Comparison of ENCODE assay signal across 10 cellular contexts in the genomic region with DNA sequence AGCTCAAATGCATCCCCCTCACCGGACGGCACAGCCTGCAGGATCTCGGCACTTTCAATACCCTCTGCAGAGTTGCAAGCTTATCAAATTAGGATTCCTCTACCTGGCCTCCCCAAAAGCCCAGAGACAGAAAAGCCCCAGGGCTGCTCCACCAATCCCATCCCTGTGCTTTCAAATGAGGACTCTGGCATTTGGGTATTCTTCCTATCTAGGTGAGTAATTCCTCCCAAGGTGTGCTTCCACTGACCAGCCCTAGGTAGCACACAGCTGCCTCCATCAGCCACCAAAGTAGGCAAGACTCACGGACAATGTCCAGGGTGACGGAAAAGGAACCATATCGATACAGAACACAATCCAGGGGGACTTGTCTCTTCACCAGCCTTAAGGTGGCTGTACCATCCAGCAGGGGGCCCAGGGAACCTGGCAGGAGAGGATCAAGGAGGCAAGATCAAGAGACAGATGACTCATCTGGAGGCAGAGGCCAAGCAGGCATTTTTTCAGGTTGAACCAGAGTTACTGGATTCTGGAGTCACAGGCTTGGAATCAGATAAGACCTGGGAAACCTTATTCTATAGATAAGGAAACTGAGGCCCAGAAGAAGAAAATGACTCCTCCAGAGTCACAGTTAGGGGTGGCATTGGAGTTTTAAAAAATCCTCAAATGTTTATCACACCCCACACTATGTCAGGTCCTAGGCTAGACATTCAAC. TPM values are rescaled to one million over a fixed set of nuclear protein-coding genes. Genes with fewer than 3 reads are reported as not detected.
A peak's percentile ranks its signal among the peaks of the same experiment; 100 is the strongest.
DNase-seq lines count a peak whose midpoint lies in the region; ATAC-seq, FAIRE-seq and TF ChIP-seq lines count a peak whose summit lies in the region.
"Had no signal": no experiment of that assay in that cellular context is flagged by ENCODE, and none has a peak within 500 bp of the region (broad histone marks: within the 10 kb centered on the region; RNA-seq: fewer than 3 reads in every experiment).

No MANE protein-coding gene starts in this region.

- no peak for TF ChIP-seq EP300 in HepG2 (IDR thresholded peaks at IDR 0.05; ENCODE audit: low read depth in 2 of 2, low read length in 2 of 2)
- TF ChIP-seq EP300 in HepG2 (CRISPR knock-in tag; IDR thresholded peaks at IDR 0.05; ENCODE audit: borderline replicate concordance), result no peak
- TF ChIP-seq EP300 in tibial nerve (IDR thresholded peaks at IDR 0.05), result no peak

- H3K4me2 ChIP-seq in OCI-LY7 (ENCODE audit: low read length), result no peak overlapping the region
- H3K4me2 ChIP-seq in HepG2 (ENCODE audit: low read depth, low read length), result no peak overlapping the region

- peaks cover 27% of the 10 kb centered on the region for H3K4me1 Mint-ChIP-seq in activated naive CD4-positive, alpha-beta T cell treated with anti-CD3 and anti-CD28 coated beads, Interleukin-2, amount 50 U/mL, for 24 hours

- H3K4me1 ChIP-seq in OCI-LY7 (ENCODE audit: insufficient read depth, low read length, poor library complexity, severe bottlenecking), result no peaks in the 10 kb centered on the region
- H3K4me1 ChIP-seq in HepG2 (ENCODE audit: insufficient read depth, low read length), result peaks cover 12% of the 10 kb centered on the region
- no peaks in the 10 kb centered on the region for H3K4me1 ChIP-seq in tibial nerve
- H3K4me1 ChIP-seq in tibial artery, result peaks cover 0 to 7% (median 0%) of the 10 kb centered on the region in 4 donors

- no peak overlapping the region for H3K9ac ChIP-seq in HepG2 (ENCODE audit: insufficient read depth, low read depth, low read length)

- DNase-seq in GM12865 (ENCODE audit: low read depth) (peak; percentile 44), OCI-LY7 (ENCODE audit: low spot score) (peak; percentile 45), HepG2 (ENCODE audit: low spot score) (peak; percentile 48), tibial nerve (ENCODE audit: low spot score in 2 of 2) (no peak), NCI-H2029 (lab: John Stamatoyannopoulos, UW) (no peak), tibial artery (no peak), Right ventricle myocardium inferior (ENCODE audit: missing footprints) (no peak)

- H3K9me2 ChIP-seq in OCI-LY7 (ENCODE audit: insufficient read depth, low read length), result no peaks in the 10 kb centered on the region

- no peak overlapping the region for H2AFZ ChIP-seq in OCI-LY7 (ENCODE audit: low read length)
- H2AFZ ChIP-seq in HepG2 (ENCODE audit: low read length), result no peak overlapping the region

- H3K4me3 ChIP-seq in GM12865 (ENCODE audit: low read depth, low read length) (no peak overlapping the region), OCI-LY7 (ENCODE audit: low read depth, low read length, poor library complexity, severe bottlenecking) (no peak overlapping the region), HepG2 (replicated peaks in 1 of 3; ENCODE audit: insufficient read depth in 1 of 3, low read depth in 2 of 3, low read length in 3 of 3) (no peak overlapping the region), tibial nerve (no peak overlapping the region), tibial artery (no peak overlapping the region)
- H3K4me3 ChIP-seq: SK-N-MC had no signal

- TF ChIP-seq RAD21 in HepG2 (CRISPR knock-in tag; IDR thresholded peaks at IDR 0.05), result no peak

- POLR2A ChIA-PET in OCI-LY7 (lab: Charles Lee) (interaction anchor here (0.6 to 1.3 kb wide), 5 partner anchors 8 to 269 kb away, joined by 3 to 7 read pairs (median 5); a partner anchor contains a TSS), HepG2 (lab: Yijun Ruan, JAX) (interaction anchor here (4.9 kb wide), 1 partner anchor 18 kb away, joined by 23 read pairs; a partner anchor contains a TSS)

- BruUV-seq in OCI-LY7 (replicated peaks; lab: Mats Ljungman, UMichigan) (no TSS peak), HepG2 (replicated peaks; lab: Mats Ljungman, UMichigan) (no TSS peak)

- H3K27ac Mint-ChIP-seq in activated naive CD4-positive, alpha-beta T cell treated with anti-CD3 and anti-CD28 coated beads, Interleukin-2, amount 50 U/mL, for 24 hours, result peak overlapping the region; percentile 20
- H3K27ac Mint-ChIP-seq: natural killer cell treated with Interleukin-12 subunit alpha and Interleukin-12 subunit beta and Interleukin-15 and Interleukin-18, amount 100 ng/mL, for 72 hours had no signal

- H3K79me2 ChIP-seq in OCI-LY7 (ENCODE audit: insufficient read depth, low read depth, low read length) (no peaks in the 10 kb centered on the region), HepG2 (ENCODE audit: insufficient read depth, low read length) (no peaks in the 10 kb centered on the region)

- FAIRE-seq in HepG2 (lab: Jason Lieb, UNC), result no peak

- peak; percentile 39 for TF ChIP-seq CTCF in GM12865 (IDR thresholded peaks at IDR 0.05; ENCODE audit: insufficient read depth, low read depth, low read length, missing control alignments)
- peak; percentile 70 for TF ChIP-seq CTCF in OCI-LY7 (conservative IDR thresholded peaks at IDR 0.05; ENCODE audit: low read length)
- TF ChIP-seq CTCF in HepG2 (CRISPR knock-in tag; IDR thresholded peaks at IDR 0.05), result peak; percentile 44; the same call in 1 of the 2 replicates
- TF ChIP-seq CTCF in tibial nerve (IDR thresholded peaks at IDR 0.05), result peak in 1 of 5 experiments; percentile 13
- TF ChIP-seq CTCF in tibial artery (IDR thresholded peaks at IDR 0.05), result no peak

- H3K27ac ChIP-seq in OCI-LY7 (ENCODE audit: low read depth, low read length, poor library complexity, severe bottlenecking) (no peak overlapping the region), HepG2 (ENCODE audit: extremely low read length, insufficient read depth, low read length) (no peak overlapping the region), tibial nerve (no peak overlapping the region), tibial artery (no peak overlapping the region)
- H3K27ac ChIP-seq: SK-N-MC had no signal

- CTCF ChIA-PET in OCI-LY7 (lab: Charles Lee; ENCODE audit: unreplicated experiment) (interaction anchor here (0.5 kb wide), 1 partner anchor 1767 kb away, joined by 3 read pairs; no protein-coding TSS in a partner anchor), HepG2 (lab: Yijun Ruan, JAX; ENCODE audit: low intra/inter-chr PET ratio, low total read pairs) (interaction anchor here (0.7 to 1.5 kb wide), 4 partner anchors 18 to 86 kb away, joined by 3 to 6 read pairs (median 4); a partner anchor contains a TSS)

- H3K27me3 ChIP-seq in HepG2 (ENCODE audit: control insufficient read depth in 1 of 2, insufficient read depth in 2 of 2, low read length in 2 of 2), result no peaks in the 10 kb centered on the region
- H3K27me3 ChIP-seq in tibial nerve, result no peaks in the 10 kb centered on the region
- no peaks in the 10 kb centered on the region for H3K27me3 ChIP-seq in tibial artery

- no peaks in the 10 kb centered on the region for H3K27me3 Mint-ChIP-seq in activated naive CD4-positive, alpha-beta T cell treated with anti-CD3 and anti-CD28 coated beads, Interleukin-2, amount 50 U/mL, for 24 hours
- H3K27me3 Mint-ChIP-seq: natural killer cell treated with Interleukin-12 subunit alpha and Interleukin-12 subunit beta and Interleukin-15 and Interleukin-18, amount 100 ng/mL, for 72 hours had no signal

- intact Hi-C loops in OCI-LY7 (cut with micrococcal nuclease; ENCODE audit: unreplicated experiment), result no loop called here
- intact Hi-C loops in HepG2 (cut with micrococcal nuclease; ENCODE audit: unreplicated experiment), result no loop called here
- intact Hi-C loops in tibial artery (cut with DNase I; ENCODE audit: low total_unique reads), result no loop called here
- intact Hi-C loops in Right ventricle myocardium inferior (cut with DNase I), result no loop called here

- 78% methylated on average over 5 of the region's 6 CpGs for WGBS in HepG2 (ENCODE audit: low lambda C conversion rate)
- 82 to 89% methylated on average over 6 of the region's 6 CpGs for WGBS in tibial nerve, 2 donors

- peaks cover 43% of the 10 kb centered on the region for H3K36me3 ChIP-seq in OCI-LY7 (ENCODE audit: insufficient read depth, low read length)
- H3K36me3 ChIP-seq in HepG2 (replicated peaks in 1 of 2; ENCODE audit: control insufficient read depth in 1 of 2, insufficient read depth in 2 of 2, low read length in 2 of 2), result no peaks in the 10 kb centered on the region
- H3K36me3 ChIP-seq in tibial nerve, result peaks cover 0 to 43% (median 10%) of the 10 kb centered on the region in 3 donors
- peaks cover 0 to 29% (median 23%) of the 10 kb centered on the region in 3 donors for H3K36me3 ChIP-seq in tibial artery

- H4K20me1 ChIP-seq in OCI-LY7 (ENCODE audit: insufficient read depth, low read length), result no peaks in the 10 kb centered on the region
- H4K20me1 ChIP-seq in HepG2 (ENCODE audit: insufficient read depth, low read length), result no peaks in the 10 kb centered on the region

- no peak overlapping the region for H3K4me3 Mint-ChIP-seq in activated naive CD4-positive, alpha-beta T cell treated with anti-CD3 and anti-CD28 coated beads, Interleukin-2, amount 50 U/mL, for 24 hours
- H3K4me3 Mint-ChIP-seq: natural killer cell treated with Interleukin-12 subunit alpha and Interleukin-12 subunit beta and Interleukin-15 and Interleukin-18, amount 100 ng/mL, for 72 hours had no signal

- no peaks in the 10 kb centered on the region for H3K9me3 Mint-ChIP-seq in activated naive CD4-positive, alpha-beta T cell treated with anti-CD3 and anti-CD28 coated beads, Interleukin-2, amount 50 U/mL, for 24 hours
- H3K9me3 Mint-ChIP-seq: natural killer cell treated with Interleukin-12 subunit alpha and Interleukin-12 subunit beta and Interleukin-15 and Interleukin-18, amount 100 ng/mL, for 72 hours had no signal

- peaks cover 6% of the 10 kb centered on the region for H3K36me3 Mint-ChIP-seq in activated naive CD4-positive, alpha-beta T cell treated with anti-CD3 and anti-CD28 coated beads, Interleukin-2, amount 50 U/mL, for 24 hours

- no peaks in the 10 kb centered on the region for H3K9me3 ChIP-seq in OCI-LY7 (ENCODE audit: low read length)
- H3K9me3 ChIP-seq in HepG2 (ENCODE audit: low read length), result no peaks in the 10 kb centered on the region
- no peaks in the 10 kb centered on the region for H3K9me3 ChIP-seq in tibial nerve
- H3K9me3 ChIP-seq in tibial artery, result no peaks in the 10 kb centered on the region

- ATAC-seq in HepG2, result peak; percentile 78
- no peak for ATAC-seq in Right ventricle myocardium inferior

- in situ Hi-C loops in HepG2 (cut with HindIII; ENCODE audit: extremely low pct_ligation_motif_present, low pct_unique_long_range_greater_than_20kb), result no loop called here

- no peak for TF ChIP-seq POLR2A in HepG2 (IDR thresholded peaks at IDR 0.05; ENCODE audit: insufficient read depth in 1 of 2, low read depth in 2 of 2, low read length in 2 of 2)
- no peak for TF ChIP-seq POLR2A in tibial nerve (IDR thresholded peaks at IDR 0.05)

RNA-seq across cellular contexts. Expression of a gene that starts 9.9 kb away (rescaled TPM):
- 0.49 and 1.4 TPM in 2 replicates for total RNA-seq in OCI-LY7 (2014; rRNA removed; shearing (Covaris generic))
- 2.4 and 3.0 TPM in 2 replicates for total RNA-seq in OCI-LY7 (2022)
- total RNA-seq in HepG2 (2016; rRNA removed; fragmentation: Illumina TruSeq; extraction: Trizol), result 0.35 and 0.49 TPM in 2 replicates
- 0.18 and 0.20 TPM in 2 replicates for total RNA-seq in HepG2 (2016; cell fraction: cytosol; rRNA removed; fragmentation: Illumina TruSeq; extraction: Trizol; ENCODE audit: low read depth)
- 0.59 and 0.76 TPM in 2 replicates for total RNA-seq in HepG2 (2016; cell fraction: insoluble cytoplasmic fraction; rRNA removed; fragmentation: Illumina TruSeq; extraction: Trizol)
- total RNA-seq in HepG2 (2016; cell fraction: membrane; rRNA removed; fragmentation: Illumina TruSeq; extraction: Trizol), result 0.22 and 0.55 TPM in 2 replicates
- 0.71 and 0.91 TPM in 2 replicates for total RNA-seq in HepG2 (2016; cell fraction: nucleus; rRNA removed; fragmentation: Illumina TruSeq; extraction: Trizol)
- polyA plus RNA-seq in HepG2 (2011; rRNA removed), result 3.3 and 3.4 TPM in 2 replicates
- 1.9 and 3.0 TPM in 2 replicates for polyA plus RNA-seq in HepG2 (2011; cell fraction: cytosol; rRNA removed)
- 4.7 and 4.8 TPM in 2 replicates for polyA plus RNA-seq in HepG2 (2011; cell fraction: nucleus; rRNA removed)
- 1.3 and 1.5 TPM in 2 replicates for polyA plus RNA-seq in HepG2 (2012)
- polyA plus RNA-seq in HepG2 (2016; cell fraction: cytosol; fragmentation: Illumina TruSeq; extraction: Trizol; ENCODE audit: low read depth), result 0.27 TPM in 1 of 2 replicates, not detected in the other
- 0.81 TPM in 1 of 2 replicates, not detected in the other for polyA plus RNA-seq in HepG2 (2016; cell fraction: insoluble cytoplasmic fraction; fragmentation: Illumina TruSeq; extraction: Trizol; ENCODE audit: low read depth)
- polyA plus RNA-seq in HepG2 (2016; cell fraction: membrane; fragmentation: Illumina TruSeq; extraction: Trizol; ENCODE audit: low read depth), result 0.14 and 0.40 TPM in 2 replicates
- 1.4 TPM in 2 replicates for polyA plus RNA-seq in HepG2 (2016; cell fraction: nucleus; fragmentation: Illumina TruSeq; extraction: Trizol; ENCODE audit: insufficient read depth, low read depth)
- polyA minus RNA-seq in HepG2 (2011; rRNA and poly(A)+ RNA removed; ENCODE audit: low replicate concordance), result 1.8 and 3.6 TPM in 2 replicates
- polyA minus RNA-seq in HepG2 (2011; cell fraction: cytosol; rRNA and poly(A)+ RNA removed), result 0.62 TPM in 1 of 2 replicates, not detected in the other
- 1.2 and 2.9 TPM in 2 replicates for polyA minus RNA-seq in HepG2 (2011; cell fraction: nucleus; rRNA and poly(A)+ RNA removed)
- 1 to 10 TPM in 1 of 4 donors, under 1 TPM in 1, not detected in 2; 0.87 to 1.6 TPM for total RNA-seq in tibial nerve
- total RNA-seq in Right ventricle myocardium inferior, result not detected

RNA-seq across cellular contexts. Expression of a gene that starts 10.7 kb away (rescaled TPM):
- total RNA-seq in OCI-LY7 (2014; rRNA removed; shearing (Covaris generic)), result 57.8 and 68.1 TPM in 2 replicates
- total RNA-seq in OCI-LY7 (2022) (80.9 and 81.4 TPM in 2 replicates), HepG2 (2016; rRNA removed; fragmentation: Illumina TruSeq; extraction: Trizol) (47.5 and 52.0 TPM in 2 replicates), tibial nerve (10 to 100 TPM; 10.3 to 22.2 (median 13.8) TPM), Right ventricle myocardium inferior (11.6 TPM)
- 8.1 TPM in 2 replicates for total RNA-seq in HepG2 (2016; cell fraction: cytosol; rRNA removed; fragmentation: Illumina TruSeq; extraction: Trizol; ENCODE audit: low read depth)
- total RNA-seq in HepG2 (2016; cell fraction: insoluble cytoplasmic fraction; rRNA removed; fragmentation: Illumina TruSeq; extraction: Trizol), result 46.4 and 50.0 TPM in 2 replicates
- total RNA-seq in HepG2 (2016; cell fraction: membrane; rRNA removed; fragmentation: Illumina TruSeq; extraction: Trizol), result 17.5 and 18.3 TPM in 2 replicates
- 26.0 and 34.2 TPM in 2 replicates for total RNA-seq in HepG2 (2016; cell fraction: nucleus; rRNA removed; fragmentation: Illumina TruSeq; extraction: Trizol)
- 42.0 and 52.6 TPM in 2 replicates for polyA plus RNA-seq in HepG2 (2011; rRNA removed)
- polyA plus RNA-seq in HepG2 (2011; cell fraction: cytosol; rRNA removed), result 16.9 and 23.3 TPM in 2 replicates
- polyA plus RNA-seq in HepG2 (2011; cell fraction: nucleus; rRNA removed), result 32.7 and 37.9 TPM in 2 replicates
- polyA plus RNA-seq in HepG2 (2012), result 19.5 and 20.6 TPM in 2 replicates
- 3.1 and 3.6 TPM in 2 replicates for polyA plus RNA-seq in HepG2 (2016; cell fraction: cytosol; fragmentation: Illumina TruSeq; extraction: Trizol; ENCODE audit: low read depth)
- 60.6 and 64.8 TPM in 2 replicates for polyA plus RNA-seq in HepG2 (2016; cell fraction: insoluble cytoplasmic fraction; fragmentation: Illumina TruSeq; extraction: Trizol; ENCODE audit: low read depth)
- polyA plus RNA-seq in HepG2 (2016; cell fraction: membrane; fragmentation: Illumina TruSeq; extraction: Trizol; ENCODE audit: low read depth), result 8.3 and 9.6 TPM in 2 replicates
- 51.4 and 59.6 TPM in 2 replicates for polyA plus RNA-seq in HepG2 (2016; cell fraction: nucleus; fragmentation: Illumina TruSeq; extraction: Trizol; ENCODE audit: insufficient read depth, low read depth)
- 50.1 and 366 TPM in 2 replicates for polyA minus RNA-seq in HepG2 (2011; rRNA and poly(A)+ RNA removed; ENCODE audit: low replicate concordance)
- polyA minus RNA-seq in HepG2 (2011; cell fraction: cytosol; rRNA and poly(A)+ RNA removed), result 18.1 and 20.2 TPM in 2 replicates
- 11.6 and 12.1 TPM in 2 replicates for polyA minus RNA-seq in HepG2 (2011; cell fraction: nucleus; rRNA and poly(A)+ RNA removed)

RNA-seq across cellular contexts. Expression of a gene that starts 17.9 kb away (rescaled TPM):
- 21.6 and 21.8 TPM in 2 replicates for total RNA-seq in OCI-LY7 (2014; rRNA removed; shearing (Covaris generic))
- total RNA-seq in OCI-LY7 (2022) (47.2 and 50.5 TPM in 2 replicates), HepG2 (2016; rRNA removed; fragmentation: Illumina TruSeq; extraction: Trizol) (26.0 and 33.1 TPM in 2 replicates), tibial nerve (100 to 1,000 TPM in 1 of 4 donors, 10 to 100 TPM in 3; 71.7 to 111 (median 83.0) TPM), Right ventricle myocardium inferior (113 TPM)
- 8.6 and 11.8 TPM in 2 replicates for total RNA-seq in HepG2 (2016; cell fraction: cytosol; rRNA removed; fragmentation: Illumina TruSeq; extraction: Trizol; ENCODE audit: low read depth)
- 24.6 and 33.6 TPM in 2 replicates for total RNA-seq in HepG2 (2016; cell fraction: insoluble cytoplasmic fraction; rRNA removed; fragmentation: Illumina TruSeq; extraction: Trizol)
- total RNA-seq in HepG2 (2016; cell fraction: membrane; rRNA removed; fragmentation: Illumina TruSeq; extraction: Trizol), result 22.2 and 23.2 TPM in 2 replicates
- 22.8 and 23.5 TPM in 2 replicates for total RNA-seq in HepG2 (2016; cell fraction: nucleus; rRNA removed; fragmentation: Illumina TruSeq; extraction: Trizol)
- 68.3 and 70.4 TPM in 2 replicates for polyA plus RNA-seq in HepG2 (2011; rRNA removed)
- 43.7 and 67.1 TPM in 2 replicates for polyA plus RNA-seq in HepG2 (2011; cell fraction: cytosol; rRNA removed)
- 32.6 and 46.3 TPM in 2 replicates for polyA plus RNA-seq in HepG2 (2011; cell fraction: nucleus; rRNA removed)
- polyA plus RNA-seq in HepG2 (2012), result 39.1 and 42.4 TPM in 2 replicates
- polyA plus RNA-seq in HepG2 (2016; cell fraction: cytosol; fragmentation: Illumina TruSeq; extraction: Trizol; ENCODE audit: low read depth), result 5.6 and 5.9 TPM in 2 replicates
- 45.3 and 46.9 TPM in 2 replicates for polyA plus RNA-seq in HepG2 (2016; cell fraction: insoluble cytoplasmic fraction; fragmentation: Illumina TruSeq; extraction: Trizol; ENCODE audit: low read depth)
- polyA plus RNA-seq in HepG2 (2016; cell fraction: membrane; fragmentation: Illumina TruSeq; extraction: Trizol; ENCODE audit: low read depth), result 22.1 and 22.3 TPM in 2 replicates
- 45.7 and 46.4 TPM in 2 replicates for polyA plus RNA-seq in HepG2 (2016; cell fraction: nucleus; fragmentation: Illumina TruSeq; extraction: Trizol; ENCODE audit: insufficient read depth, low read depth)
- 52.5 and 108 TPM in 2 replicates for polyA minus RNA-seq in HepG2 (2011; rRNA and poly(A)+ RNA removed; ENCODE audit: low replicate concordance)
- 28.2 and 48.5 TPM in 2 replicates for polyA minus RNA-seq in HepG2 (2011; cell fraction: cytosol; rRNA and poly(A)+ RNA removed)
- 32.7 and 43.8 TPM in 2 replicates for polyA minus RNA-seq in HepG2 (2011; cell fraction: nucleus; rRNA and poly(A)+ RNA removed)

RNA-seq across cellular contexts. Expression of a gene that starts 25.0 kb away (rescaled TPM):
- 106 and 144 TPM in 2 replicates for total RNA-seq in OCI-LY7 (2014; rRNA removed; shearing (Covaris generic))
- total RNA-seq in OCI-LY7 (2022), result 170 and 216 TPM in 2 replicates
- 2.4 and 2.7 TPM in 2 replicates for total RNA-seq in HepG2 (2016; rRNA removed; fragmentation: Illumina TruSeq; extraction: Trizol)
- total RNA-seq in HepG2 (2016; cell fraction: cytosol; rRNA removed; fragmentation: Illumina TruSeq; extraction: Trizol; ENCODE audit: low read depth), result 1.1 and 1.9 TPM in 2 replicates
- total RNA-seq in HepG2 (2016; cell fraction: insoluble cytoplasmic fraction; rRNA removed; fragmentation: Illumina TruSeq; extraction: Trizol), result 2.7 and 2.9 TPM in 2 replicates
- total RNA-seq in HepG2 (2016; cell fraction: membrane; rRNA removed; fragmentation: Illumina TruSeq; extraction: Trizol), result 1.3 and 2.1 TPM in 2 replicates
- total RNA-seq in HepG2 (2016; cell fraction: nucleus; rRNA removed; fragmentation: Illumina TruSeq; extraction: Trizol), result 3.6 and 4.1 TPM in 2 replicates
- 5.4 and 7.6 TPM in 2 replicates for polyA plus RNA-seq in HepG2 (2011; rRNA removed)
- polyA plus RNA-seq in HepG2 (2011; cell fraction: cytosol; rRNA removed), result 4.6 and 23.7 TPM in 2 replicates
- 43.0 and 71.3 TPM in 2 replicates for polyA plus RNA-seq in HepG2 (2011; cell fraction: nucleus; rRNA removed)
- 8.8 and 12.1 TPM in 2 replicates for polyA plus RNA-seq in HepG2 (2012)
- 0.36 and 0.54 TPM in 2 replicates for polyA plus RNA-seq in HepG2 (2016; cell fraction: cytosol; fragmentation: Illumina TruSeq; extraction: Trizol; ENCODE audit: low read depth)
- polyA plus RNA-seq in HepG2 (2016; cell fraction: insoluble cytoplasmic fraction; fragmentation: Illumina TruSeq; extraction: Trizol; ENCODE audit: low read depth), result 3.2 and 5.2 TPM in 2 replicates
- polyA plus RNA-seq in HepG2 (2016; cell fraction: membrane; fragmentation: Illumina TruSeq; extraction: Trizol; ENCODE audit: low read depth), result 0.80 and 1.6 TPM in 2 replicates
- polyA plus RNA-seq in HepG2 (2016; cell fraction: nucleus; fragmentation: Illumina TruSeq; extraction: Trizol; ENCODE audit: insufficient read depth, low read depth), result 6.1 and 11.3 TPM in 2 replicates
- polyA minus RNA-seq in HepG2 (2011; rRNA and poly(A)+ RNA removed; ENCODE audit: low replicate concordance), result 6.8 and 8.5 TPM in 2 replicates
- polyA minus RNA-seq in HepG2 (2011; cell fraction: cytosol; rRNA and poly(A)+ RNA removed), result 3.0 and 5.1 TPM in 2 replicates
- 14.8 and 18.0 TPM in 2 replicates for polyA minus RNA-seq in HepG2 (2011; cell fraction: nucleus; rRNA and poly(A)+ RNA removed)
- 100 to 1,000 TPM in 1 of 4 donors, 10 to 100 TPM in 3; 24.9 to 544 (median 34.3) TPM for total RNA-seq in tibial nerve
- 8.1 TPM for total RNA-seq in Right ventricle myocardium inferior

RNA-seq across cellular contexts. Expression of a gene that starts 28.3 kb away (rescaled TPM):
- total RNA-seq in OCI-LY7 (2014; rRNA removed; shearing (Covaris generic)), result 88.5 and 97.2 TPM in 2 replicates
- total RNA-seq in OCI-LY7 (2022), result 82.7 and 88.5 TPM in 2 replicates
- total RNA-seq in HepG2 (2016; rRNA removed; fragmentation: Illumina TruSeq; extraction: Trizol), result 51.8 and 57.9 TPM in 2 replicates
- total RNA-seq in HepG2 (2016; cell fraction: cytosol; rRNA removed; fragmentation: Illumina TruSeq; extraction: Trizol; ENCODE audit: low read depth), result 37.7 and 39.0 TPM in 2 replicates
- total RNA-seq in HepG2 (2016; cell fraction: insoluble cytoplasmic fraction; rRNA removed; fragmentation: Illumina TruSeq; extraction: Trizol), result 54.4 and 54.6 TPM in 2 replicates
- 48.6 and 50.1 TPM in 2 replicates for total RNA-seq in HepG2 (2016; cell fraction: membrane; rRNA removed; fragmentation: Illumina TruSeq; extraction: Trizol)
- 23.2 and 28.5 TPM in 2 replicates for total RNA-seq in HepG2 (2016; cell fraction: nucleus; rRNA removed; fragmentation: Illumina TruSeq; extraction: Trizol)
- 40.7 and 44.0 TPM in 2 replicates for polyA plus RNA-seq in HepG2 (2011; rRNA removed)
- polyA plus RNA-seq in HepG2 (2011; cell fraction: cytosol; rRNA removed), result 44.1 and 48.8 TPM in 2 replicates
- 12.7 and 14.0 TPM in 2 replicates for polyA plus RNA-seq in HepG2 (2011; cell fraction: nucleus; rRNA removed)
- polyA plus RNA-seq in HepG2 (2012), result 24.5 and 31.8 TPM in 2 replicates
- 49.2 and 58.9 TPM in 2 replicates for polyA plus RNA-seq in HepG2 (2016; cell fraction: cytosol; fragmentation: Illumina TruSeq; extraction: Trizol; ENCODE audit: low read depth)
- polyA plus RNA-seq in HepG2 (2016; cell fraction: insoluble cytoplasmic fraction; fragmentation: Illumina TruSeq; extraction: Trizol; ENCODE audit: low read depth), result 68.4 and 73.8 TPM in 2 replicates
- polyA plus RNA-seq in HepG2 (2016; cell fraction: membrane; fragmentation: Illumina TruSeq; extraction: Trizol; ENCODE audit: low read depth), result 60.2 and 64.4 TPM in 2 replicates
- 42.0 and 47.6 TPM in 2 replicates for polyA plus RNA-seq in HepG2 (2016; cell fraction: nucleus; fragmentation: Illumina TruSeq; extraction: Trizol; ENCODE audit: insufficient read depth, low read depth)
- polyA minus RNA-seq in HepG2 (2011; rRNA and poly(A)+ RNA removed; ENCODE audit: low replicate concordance), result 21.7 and 25.5 TPM in 2 replicates
- 18.1 and 21.4 TPM in 2 replicates for polyA minus RNA-seq in HepG2 (2011; cell fraction: cytosol; rRNA and poly(A)+ RNA removed)
- 22.1 and 30.7 TPM in 2 replicates for polyA minus RNA-seq in HepG2 (2011; cell fraction: nucleus; rRNA and poly(A)+ RNA removed)
- 10 to 100 TPM; 25.3 to 53.4 (median 39.9) TPM for total RNA-seq in tibial nerve
- total RNA-seq in Right ventricle myocardium inferior, result 19.1 TPM

Comparison
In these comparisons a context has a peak if more than half of its experiments do, and no peak if none do; other contexts are left out.
1. DNase-seq: peak in GM12865 (single experiment), OCI-LY7 (single experiment) and HepG2 (single experiment); none in tibial nerve (0 of 2), NCI-H2029 (single experiment), tibial artery (0 of 2) and Right ventricle myocardium inferior (single experiment).
2. CTCF ChIP-seq: peak in GM12865 (single experiment), OCI-LY7 (single experiment) and HepG2 (single experiment); none in tibial artery (0 of 2).